In genomic region chr4:166421556-166422156, GRCh38 we compare ENCODE assay signal across 16 cellular contexts.
DNase-seq lines count a peak whose midpoint lies in the region; FAIRE-seq and TF ChIP-seq lines count a peak whose summit lies in the region.
"Had no signal": no experiment of that assay in that cellular context is flagged by ENCODE, and none has a peak within 500 bp of the region (broad histone marks: within the 10 kb centered on the region; RNA-seq: fewer than 3 reads in every experiment).

No MANE protein-coding gene starts in this region.

- no peak overlapping the region for H3K4me3 ChIP-seq in fibroblast of pulmonary artery (replicated peaks; ENCODE audit: low read depth, low read length)
- H3K4me3 ChIP-seq: BLaER1 had no signal

- peak; percentile 44 for DNase-seq in HCEC 1CT
- DNase-seq in amniotic epithelial cell (ENCODE audit: low read depth) = peak; percentile 62
- peak; percentile 74 for DNase-seq in fibroblast of pulmonary artery (ENCODE audit: low read depth)
- peak; percentile 39 for DNase-seq in smooth muscle cell of the brain vasculature (ENCODE audit: low read depth, low spot score)
- no peak for DNase-seq in frontal cortex (ENCODE audit: low spot score in 2 of 2)
- DNase-seq in NCI-H748 treated with DMSO at 0.1 percent for 48 hours (lab: John Stamatoyannopoulos, UW) = no peak
- no peak for DNase-seq in SK-N-DZ (ENCODE audit: low spot score)
- DNase-seq: activated CD4-positive, alpha-beta T cell treated with anti-CD3 and anti-CD28 coated beads for 1 hour; activated naive CD4-positive, alpha-beta T cell treated with anti-CD3 and anti-CD28 coated beads, Interleukin-2, amount 10 ng/mL, durations not matched to agents 7 days and 5 days; DMS53; NK-92 treated with Interleukin-12 subunit alpha and Interleukin-12 subunit beta, amount 100 ng/mL, for 24 hours; SHP77; stimulated activated naive B cell treated with anti-CD40 and anti-IgM and Interleukin-4, amounts not matched to agents 10 μg/mL and 1 μg/mL and 100 μg/mL, for 72 hours had no signal

- no peak for FAIRE-seq in frontal cortex (lab: Jason Lieb, UNC)
- FAIRE-seq: H54, HepG2 had no signal

- no peak for TF ChIP-seq CTCF in fibroblast of pulmonary artery (IDR thresholded peaks at IDR 0.05; ENCODE audit: low read length, missing control alignments)

Comparison
In these comparisons a context has a peak if more than half of its experiments do, and no peak if none do; other contexts are left out.
1. DNase-seq: peak in HCEC 1CT (single experiment), amniotic epithelial cell (single experiment), fibroblast of pulmonary artery (single experiment) and smooth muscle cell of the brain vasculature (single experiment); none in frontal cortex (0 of 2), NCI-H748 treated with DMSO at 0.1 percent for 48 hours (single experiment) and SK-N-DZ (single experiment).